Comparison of ENCODE assay signal across 19 cellular contexts in the genomic region with DNA sequence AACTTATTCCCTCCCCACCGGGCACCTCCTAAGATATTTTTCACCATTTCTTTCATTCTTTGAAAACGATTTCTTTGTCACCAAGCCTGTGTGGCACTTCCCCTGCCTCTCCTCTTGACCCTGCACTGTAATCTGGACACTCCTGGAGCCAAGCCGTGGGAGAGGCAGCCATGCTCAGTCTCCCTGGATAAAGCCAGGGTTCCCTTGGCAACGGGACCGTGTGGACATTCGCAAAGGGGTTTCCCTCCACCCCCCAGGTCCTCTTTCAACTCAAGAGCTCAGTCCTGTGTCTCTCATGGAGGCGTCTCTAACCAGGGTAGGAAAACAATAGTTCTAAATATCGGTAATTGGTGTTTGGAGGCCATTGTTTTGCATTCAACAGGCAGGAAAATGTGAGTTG. TPM values are rescaled to one million over a fixed set of nuclear protein-coding genes. Genes with fewer than 3 reads are reported as not detected.
DNase-seq lines count a peak whose midpoint lies in the region; ATAC-seq, FAIRE-seq and TF ChIP-seq lines count a peak whose summit lies in the region.
"Had no signal": no experiment of that assay in that cellular context is flagged by ENCODE, and none has a peak within 500 bp of the region (broad histone marks: within the 10 kb centered on the region; RNA-seq: fewer than 3 reads in every experiment).

A gene with protein sequence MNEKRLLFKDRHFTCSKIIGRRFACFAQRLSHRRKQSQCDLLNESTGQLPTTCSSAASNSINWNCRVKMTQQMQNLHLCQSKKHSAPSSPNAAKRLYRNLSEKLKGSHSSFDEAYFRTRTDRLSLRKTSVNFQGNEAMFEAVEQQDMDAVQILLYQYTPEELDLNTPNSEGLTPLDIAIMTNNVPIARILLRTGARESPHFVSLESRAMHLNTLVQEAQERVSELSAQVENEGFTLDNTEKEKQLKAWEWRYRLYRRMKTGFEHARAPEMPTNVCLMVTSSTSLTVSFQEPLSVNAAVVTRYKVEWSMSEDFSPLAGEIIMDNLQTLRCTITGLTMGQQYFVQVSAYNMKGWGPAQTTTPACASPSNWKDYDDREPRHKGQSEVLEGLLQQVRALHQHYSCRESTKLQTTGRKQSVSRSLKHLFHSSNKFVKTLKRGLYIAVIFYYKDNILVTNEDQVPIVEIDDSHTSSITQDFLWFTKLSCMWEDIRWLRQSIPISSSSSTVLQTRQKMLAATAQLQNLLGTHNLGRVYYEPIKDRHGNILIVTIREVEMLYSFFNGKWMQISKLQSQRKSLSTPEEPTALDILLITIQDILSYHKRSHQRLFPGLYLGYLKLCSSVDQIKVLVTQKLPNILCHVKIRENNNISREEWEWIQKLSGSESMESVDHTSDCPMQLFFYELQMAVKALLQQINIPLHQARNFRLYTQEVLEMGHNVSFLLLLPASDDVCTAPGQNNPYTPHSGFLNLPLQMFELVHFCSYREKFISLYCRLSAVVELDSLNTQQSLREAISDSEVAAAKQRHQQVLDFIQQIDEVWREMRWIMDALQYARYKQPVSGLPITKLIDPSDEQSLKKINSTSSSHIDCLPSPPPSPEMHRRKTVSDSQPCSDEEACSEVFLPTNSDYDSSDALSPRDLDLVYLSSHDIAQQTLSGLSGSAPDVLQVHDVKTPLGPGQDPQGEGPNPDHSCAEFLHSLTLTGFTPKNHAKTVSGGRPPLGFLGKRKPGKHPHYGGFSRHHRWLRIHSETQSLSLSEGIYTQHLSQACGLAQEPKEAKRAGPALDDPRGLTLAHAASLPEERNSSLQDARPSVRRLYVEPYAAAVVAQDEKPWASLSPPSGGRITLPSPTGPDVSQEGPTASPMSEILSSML (plus strand): TSS at position 261 of the 400 bp plus-strand sequence. CDS start 59,193 bp downstream, outside the sequence.

- intact Hi-C loops in naive thymus-derived CD4-positive, alpha-beta T cell (cut with micrococcal nuclease), result no loop called here

- TF ChIP-seq CTCF in HFFc6 (IDR thresholded peaks at IDR 0.05) (no peak), astrocyte (IDR thresholded peaks at IDR 0.05; ENCODE audit: insufficient read depth, low read depth, low read length) (no peak), endodermal cell (conservative IDR thresholded peaks at IDR 0.05) (no peak)

- no peaks in the 10 kb centered on the region for H3K4me1 ChIP-seq in astrocyte (ENCODE audit: insufficient read depth, low read length)
- peaks cover 7% of the 10 kb centered on the region for H3K4me1 ChIP-seq in endodermal cell (ENCODE audit: control insufficient read depth, insufficient read depth, low read length)
- no peaks in the 10 kb centered on the region for H3K4me1 ChIP-seq in naive thymus-derived CD4-positive, alpha-beta T cell (ENCODE audit: control insufficient read depth in 2 of 2, insufficient read depth in 2 of 2, low read length in 2 of 2)
- H3K4me1 ChIP-seq: BE2C had no signal

- POLR2A ChIA-PET in naive thymus-derived CD4-positive, alpha-beta T cell (lab: Charles Lee), result no interaction called here

- no peaks in the 10 kb centered on the region for H3K36me3 Mint-ChIP-seq in HFFc6 (ENCODE audit: low read depth)
- H3K36me3 Mint-ChIP-seq in astrocyte (ENCODE audit: low read depth, unreplicated experiment), result no peaks in the 10 kb centered on the region
- no peaks in the 10 kb centered on the region for H3K36me3 Mint-ChIP-seq in endodermal cell (ENCODE audit: low read depth)
- no peaks in the 10 kb centered on the region for H3K36me3 Mint-ChIP-seq in naive thymus-derived CD4-positive, alpha-beta T cell
- H3K36me3 Mint-ChIP-seq: CD8-positive, alpha-beta T cell had no signal

- H3K4me3 ChIP-seq in astrocyte (ENCODE audit: insufficient read depth, low read depth, low read length) (peak within 1 kb of the TSS; percentile 31), endodermal cell (ENCODE audit: low read length) (no peak within 1 kb of the TSS)
- no peak within 1 kb of the TSS for H3K4me3 ChIP-seq in naive thymus-derived CD4-positive, alpha-beta T cell (ENCODE audit: low read length)
- H3K4me3 ChIP-seq: SK-N-MC had no signal

- CTCF ChIA-PET in naive thymus-derived CD4-positive, alpha-beta T cell (lab: Charles Lee), result no interaction called here

- H3K9me3 ChIP-seq in astrocyte (ENCODE audit: insufficient read depth, low read depth, low read length) (no peaks in the 10 kb centered on the region), endodermal cell (ENCODE audit: control insufficient read depth, low read length) (peaks cover 12% of the 10 kb centered on the region)
- H3K9me3 ChIP-seq in naive thymus-derived CD4-positive, alpha-beta T cell (ENCODE audit: control insufficient read depth in 2 of 3, low read length in 3 of 3), result no peaks in the 10 kb centered on the region
- H3K9me3 ChIP-seq: BE2C had no signal

- no peaks in the 10 kb centered on the region for H4K20me1 ChIP-seq in astrocyte (ENCODE audit: insufficient read depth, low read length)

- 83 to 84% methylated on average over 6 to 8 of the region's 8 CpGs for WGBS in endodermal cell (ENCODE audit: insufficient coverage in 1 of 2, insufficient read length in 1 of 2), 2 experiments

- H2AFZ ChIP-seq in astrocyte (ENCODE audit: low read depth, low read length), result peak within 1 kb of the TSS; percentile 54

- H3K27ac ChIP-seq in astrocyte (ENCODE audit: low read depth, low read length), result no peak within 1 kb of the TSS
- peak within 1 kb of the TSS; percentile 64 for H3K27ac ChIP-seq in endodermal cell (ENCODE audit: low read depth, low read length)
- H3K27ac ChIP-seq in naive thymus-derived CD4-positive, alpha-beta T cell (ENCODE audit: low read depth, low read length), result no peak within 1 kb of the TSS
- H3K27ac ChIP-seq: SK-N-MC had no signal

- H3K9ac ChIP-seq in astrocyte (ENCODE audit: low read length), result no peak within 1 kb of the TSS
- H3K9ac ChIP-seq in endodermal cell (ENCODE audit: extremely low read depth, low read length, poor library complexity, severe bottlenecking), result no peak within 1 kb of the TSS

- no peaks in the 10 kb centered on the region for H3K79me2 ChIP-seq in astrocyte (ENCODE audit: insufficient read depth, low read length)

- H3K4me2 ChIP-seq in astrocyte (ENCODE audit: low read length), result peak within 1 kb of the TSS; percentile 63

- H3K36me3 ChIP-seq in astrocyte (ENCODE audit: insufficient read depth, low read length), result no peaks in the 10 kb centered on the region
- H3K36me3 ChIP-seq in endodermal cell (ENCODE audit: control insufficient read depth, insufficient read depth, low read length), result no peaks in the 10 kb centered on the region
- H3K36me3 ChIP-seq in naive thymus-derived CD4-positive, alpha-beta T cell (ENCODE audit: control insufficient read depth in 2 of 3, insufficient read depth in 3 of 3, low read length in 3 of 3), result no peaks in the 10 kb centered on the region
- H3K36me3 ChIP-seq: BE2C had no signal

- H3K4me1 Mint-ChIP-seq in HFFc6 (ENCODE audit: low read depth), result peaks cover 67% of the 10 kb centered on the region
- peaks cover 4% of the 10 kb centered on the region for H3K4me1 Mint-ChIP-seq in astrocyte (ENCODE audit: low read depth, unreplicated experiment)
- peaks cover 16% of the 10 kb centered on the region for H3K4me1 Mint-ChIP-seq in endodermal cell
- H3K4me1 Mint-ChIP-seq in naive thymus-derived CD4-positive, alpha-beta T cell, result peaks cover 0 to 3% (median 0%) of the 10 kb centered on the region in 7 donors

- H3K4me3 Mint-ChIP-seq in HFFc6 (no peak within 1 kb of the TSS), astrocyte (ENCODE audit: unreplicated experiment) (no peak within 1 kb of the TSS), endodermal cell (no peak within 1 kb of the TSS)
- H3K4me3 Mint-ChIP-seq in naive thymus-derived CD4-positive, alpha-beta T cell, result no peak within 1 kb of the TSS
- H3K4me3 Mint-ChIP-seq: CD8-positive, alpha-beta T cell had no signal

- no peaks in the 10 kb centered on the region for H3K9me3 Mint-ChIP-seq in HFFc6
- H3K9me3 Mint-ChIP-seq in astrocyte (ENCODE audit: unreplicated experiment), result no peaks in the 10 kb centered on the region
- peaks cover 5% of the 10 kb centered on the region for H3K9me3 Mint-ChIP-seq in endodermal cell
- H3K9me3 Mint-ChIP-seq in naive thymus-derived CD4-positive, alpha-beta T cell, result peaks cover 0 to 1% (median 0%) of the 10 kb centered on the region in 11 donors
- H3K9me3 Mint-ChIP-seq: CD8-positive, alpha-beta T cell had no signal

- no peak for FAIRE-seq in astrocyte (lab: Jason Lieb, UNC)
- FAIRE-seq: D721Med had no signal

- H3K27me3 Mint-ChIP-seq in HFFc6 (ENCODE audit: insufficient read depth), result no peaks in the 10 kb centered on the region
- H3K27me3 Mint-ChIP-seq in astrocyte (ENCODE audit: low read depth, unreplicated experiment), result peaks cover 5% of the 10 kb centered on the region
- H3K27me3 Mint-ChIP-seq in endodermal cell (ENCODE audit: insufficient read depth), result peaks cover 19% of the 10 kb centered on the region
- H3K27me3 Mint-ChIP-seq in naive thymus-derived CD4-positive, alpha-beta T cell, result peaks cover 0 to 7% (median 3%) of the 10 kb centered on the region in 5 donors

- no peak for ATAC-seq in naive thymus-derived CD4-positive, alpha-beta T cell
- ATAC-seq: CD8-positive, alpha-beta T cell had no signal

- no peak for DNase-seq in HFFc6
- DNase-seq in astrocyte (ENCODE audit: low read depth), result no peak
- DNase-seq in endodermal cell, result no peak
- peak; percentile 15 for DNase-seq in putamen (ENCODE audit: low spot score)
- no peak for DNase-seq in NCI-H2029 (lab: John Stamatoyannopoulos, UW)
- no peak for DNase-seq in DMS79 (lab: John Stamatoyannopoulos, UW)
- DNase-seq in middle frontal gyrus (ENCODE audit: extremely low spot score, low spot score), result no peak
- DNase-seq in naive thymus-derived CD4-positive, alpha-beta T cell, result no peak
- DNase-seq: BE2C; CD8-positive, alpha-beta T cell; DND-41; GDM1; Kasumi-1; NCI-H1436 treated with DMSO at 0.1 percent for 48 hours; NCI-H2081 treated with DMSO at 0.1 percent for 48 hours; NCI-H446; NCI-H82 had no signal

- no peaks in the 10 kb centered on the region for H3K27me3 ChIP-seq in astrocyte (ENCODE audit: insufficient read depth, low read length)
- H3K27me3 ChIP-seq in endodermal cell (ENCODE audit: control insufficient read depth, insufficient read depth, low read length, poor library complexity, severe bottlenecking), result no peaks in the 10 kb centered on the region
- H3K27me3 ChIP-seq in naive thymus-derived CD4-positive, alpha-beta T cell (ENCODE audit: control insufficient read depth in 2 of 2, insufficient read depth in 2 of 2, low read length in 2 of 2), result no peaks in the 10 kb centered on the region
- H3K27me3 ChIP-seq: BE2C had no signal

- H3K27ac Mint-ChIP-seq in HFFc6, result peak within 1 kb of the TSS; percentile 43
- H3K27ac Mint-ChIP-seq in astrocyte (ENCODE audit: unreplicated experiment), result no peak within 1 kb of the TSS
- H3K27ac Mint-ChIP-seq in endodermal cell, result no peak within 1 kb of the TSS
- H3K27ac Mint-ChIP-seq in naive thymus-derived CD4-positive, alpha-beta T cell, result no peak within 1 kb of the TSS
- H3K27ac Mint-ChIP-seq: CD8-positive, alpha-beta T cell had no signal

RNA-seq across cellular contexts. Expression of the gene that starts here (rescaled TPM):
- under 1 TPM; 0.07 to 0.81 (median 0.45) TPM for total RNA-seq in HFFc6 (2021; fragmentation: NEBNext Ultra II Directional; extraction: Animal tissue kit (Norgen Biotek cat#: 25700))
- total RNA-seq in astrocyte (not detected in 2 replicates), endodermal cell (not detected)
- polyA plus RNA-seq in endodermal cell (2013, experiment 1 of 2), result 0.75 TPM
- polyA plus RNA-seq in endodermal cell (2013, experiment 2 of 2), result 0.91 TPM
- not detected for total RNA-seq in naive thymus-derived CD4-positive, alpha-beta T cell
- not detected for polyA plus RNA-seq in naive thymus-derived CD4-positive, alpha-beta T cell
- total RNA-seq: CD8-positive, alpha-beta T cell had no signal
